In the genomic region with DNA sequence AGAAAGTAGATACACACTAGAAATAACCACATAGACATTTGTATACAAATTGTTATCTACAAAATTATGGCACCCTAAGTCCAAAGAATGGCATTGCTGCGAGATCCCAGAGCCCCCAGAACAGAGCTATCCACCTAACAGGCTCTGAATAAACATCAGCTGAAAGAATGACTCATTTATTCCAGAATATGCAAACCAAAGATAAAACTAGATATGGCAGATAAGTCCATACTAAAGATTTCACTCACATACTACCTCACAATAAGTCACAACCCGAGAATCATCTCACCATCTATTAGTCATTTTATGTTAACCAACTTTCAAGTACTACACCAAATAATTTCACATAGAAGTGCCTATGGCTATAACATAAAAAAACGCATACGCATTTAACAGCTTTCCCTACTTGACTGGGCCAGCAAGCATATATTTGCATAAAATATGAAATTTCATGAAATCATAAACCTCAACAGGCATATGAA, we compare ENCODE assay signal across 8 cellular contexts. TPM values are rescaled to one million over a fixed set of nuclear protein-coding genes. Genes with fewer than 3 reads are reported as not detected.
A peak's percentile ranks its signal among the peaks of the same experiment; 100 is the strongest.
DNase-seq lines count a peak whose midpoint lies in the region; ATAC-seq and FAIRE-seq lines count a peak whose summit lies in the region.

No MANE protein-coding gene starts in this region.

- WGBS in small intestine, 3 donors, result 43 to 55% (median 45%) methylated on average over 4 of the region's 4 CpGs

- H3K27me3 Mint-ChIP-seq in activated naive CD4-positive, alpha-beta T cell treated with anti-CD3 and anti-CD28 coated beads for 36 hours (ENCODE audit: low read depth), result no peaks in the 10 kb centered on the region
- no peaks in the 10 kb centered on the region for H3K27me3 Mint-ChIP-seq in activated naive CD4-positive, alpha-beta T cell treated with anti-CD3 and anti-CD28 coated beads, Interleukin-2, amount 10 ng/mL, durations not matched to agents 7 days and 5 days

- H3K4me3 Mint-ChIP-seq in activated naive CD4-positive, alpha-beta T cell treated with anti-CD3 and anti-CD28 coated beads for 36 hours, result peak overlapping the region; percentile 3
- no peak overlapping the region for H3K4me3 Mint-ChIP-seq in activated naive CD4-positive, alpha-beta T cell treated with anti-CD3 and anti-CD28 coated beads, Interleukin-2, amount 10 ng/mL, durations not matched to agents 7 days and 5 days

- CTCF ChIA-PET in activated naive CD4-positive, alpha-beta T cell treated with anti-CD3 and anti-CD28 coated beads for 36 hours (lab: Charles Lee), result interaction anchor here (1.3 to 1.8 kb wide), 4 partner anchors 8 to 15 kb away, joined by 3 to 5 read pairs (median 4); no protein-coding TSS in a partner anchor
- CTCF ChIA-PET in activated naive CD4-positive, alpha-beta T cell treated with anti-CD3 and anti-CD28 coated beads, Interleukin-2, amount 10 ng/mL, durations not matched to agents 7 days and 5 days (lab: Charles Lee), result interaction anchor here (0.6 to 1.3 kb wide), 4 partner anchors 11 to 1694 kb away, joined by 3 to 4 read pairs (median 3); no protein-coding TSS in a partner anchor

- H3K36me3 Mint-ChIP-seq in activated naive CD4-positive, alpha-beta T cell treated with anti-CD3 and anti-CD28 coated beads for 36 hours (ENCODE audit: low read depth), result peaks cover 36% of the 10 kb centered on the region
- H3K36me3 Mint-ChIP-seq in activated naive CD4-positive, alpha-beta T cell treated with anti-CD3 and anti-CD28 coated beads, Interleukin-2, amount 10 ng/mL, durations not matched to agents 7 days and 5 days, result peaks cover 45% of the 10 kb centered on the region

- H3K4me1 ChIP-seq in adipocyte (ENCODE audit: control insufficient read depth, insufficient read depth, low read length), result peaks cover 21% of the 10 kb centered on the region
- peaks cover 2 to 4% of the 10 kb centered on the region in 2 donors for H3K4me1 ChIP-seq in small intestine (ENCODE audit: control insufficient read depth in 2 of 2, insufficient read depth in 1 of 2, low read depth in 1 of 2, low read length in 1 of 2)

- H3K9me3 Mint-ChIP-seq in activated naive CD4-positive, alpha-beta T cell treated with anti-CD3 and anti-CD28 coated beads for 36 hours, result no peaks in the 10 kb centered on the region
- no peaks in the 10 kb centered on the region for H3K9me3 Mint-ChIP-seq in activated naive CD4-positive, alpha-beta T cell treated with anti-CD3 and anti-CD28 coated beads, Interleukin-2, amount 10 ng/mL, durations not matched to agents 7 days and 5 days

- H3K27ac Mint-ChIP-seq in activated naive CD4-positive, alpha-beta T cell treated with anti-CD3 and anti-CD28 coated beads for 36 hours, result peak overlapping the region; percentile 80
- no peak overlapping the region for H3K27ac Mint-ChIP-seq in activated naive CD4-positive, alpha-beta T cell treated with anti-CD3 and anti-CD28 coated beads, Interleukin-2, amount 10 ng/mL, durations not matched to agents 7 days and 5 days

- FAIRE-seq in small intestine (lab: Jason Lieb, UNC), result no peak

- peaks cover 23% of the 10 kb centered on the region for H3K36me3 ChIP-seq in adipocyte (ENCODE audit: control insufficient read depth, insufficient read depth, low read length, severe bottlenecking)
- no peaks in the 10 kb centered on the region for H3K36me3 ChIP-seq in small intestine (ENCODE audit: control insufficient read depth in 2 of 2, insufficient read depth in 2 of 2, low read length in 2 of 2)

- intact Hi-C loops in activated naive CD4-positive, alpha-beta T cell treated with anti-CD3 and anti-CD28 coated beads for 36 hours (cut with micrococcal nuclease), result loop anchor here (1.0 to 10.0 kb wide), 8 partner anchors 8 to 939 kb away; partner anchors contain the start of gene CGRRF1

- no peak overlapping the region for H3K9ac ChIP-seq in adipocyte (ENCODE audit: low read length)

- peaks cover 81% of the 10 kb centered on the region for H3K4me1 Mint-ChIP-seq in activated naive CD4-positive, alpha-beta T cell treated with anti-CD3 and anti-CD28 coated beads for 36 hours (ENCODE audit: low read depth)
- H3K4me1 Mint-ChIP-seq in activated naive CD4-positive, alpha-beta T cell treated with anti-CD3 and anti-CD28 coated beads, Interleukin-2, amount 10 ng/mL, durations not matched to agents 7 days and 5 days, result peaks cover 51% of the 10 kb centered on the region

- H3K9me3 ChIP-seq in adipocyte (ENCODE audit: control insufficient read depth, low read length) (no peaks in the 10 kb centered on the region), small intestine (ENCODE audit: control insufficient read depth, low read depth) (no peaks in the 10 kb centered on the region)

- H3K27ac ChIP-seq in small intestine (ENCODE audit: low read depth in 1 of 2, low read length in 1 of 2), result no peak overlapping the region

- DNase-seq in activated naive CD4-positive, alpha-beta T cell treated with anti-CD3 and anti-CD28 coated beads for 36 hours, result peak; percentile 16
- DNase-seq in activated naive CD4-positive, alpha-beta T cell treated with anti-CD3 and anti-CD28 coated beads, Interleukin-2, amount 10 ng/mL, durations not matched to agents 7 days and 5 days, result no peak
- DNase-seq in adipocyte (ENCODE audit: low read depth) (peak; percentile 62), small intestine (peak; percentile 25), SHP77 treated with DMSO at 0.1 percent for 48 hours (lab: John Stamatoyannopoulos, UW) (no peak), iPS-NIHi11 (ENCODE audit: low spot score) (no peak)

- H3K27me3 ChIP-seq in adipocyte (replicated peaks; ENCODE audit: control insufficient read depth, insufficient read depth, low read length) (no peaks in the 10 kb centered on the region), small intestine (ENCODE audit: control insufficient read depth in 2 of 2, insufficient read depth in 2 of 2, low read length in 2 of 2) (no peaks in the 10 kb centered on the region)

- no peak overlapping the region for H3K4me3 ChIP-seq in adipocyte (ENCODE audit: low read length)
- no peak overlapping the region for H3K4me3 ChIP-seq in small intestine (ENCODE audit: low read depth in 1 of 2, low read length in 2 of 2)

- ATAC-seq in HG03457 (IDR thresholded peaks at IDR 0.05; ENCODE audit: unreplicated experiment) (peak; percentile 41), GM21447 (IDR thresholded peaks at IDR 0.05; ENCODE audit: unreplicated experiment) (no peak)

RNA-seq across cellular contexts. Expression of gene CNIH1, which starts 5.6 kb away (rescaled TPM):
- 10 to 100 TPM; 68.1 to 78.4 TPM for total RNA-seq in activated naive CD4-positive, alpha-beta T cell treated with anti-CD3 and anti-CD28 coated beads for 36 hours
- polyA plus RNA-seq in small intestine, result 100 to 1,000 TPM in 2 of 3 donors, 10 to 100 TPM in 1; 70.7 to 201 (median 126) TPM

RNA-seq across cellular contexts. Expression of gene CDKN3, which starts 38.7 kb away (rescaled TPM):
- total RNA-seq in activated naive CD4-positive, alpha-beta T cell treated with anti-CD3 and anti-CD28 coated beads for 36 hours, result 100 to 1,000 TPM in 1 of 2 experiments, 10 to 100 TPM in 1; 96.5 to 101 TPM
- polyA plus RNA-seq in small intestine, result 10 to 100 TPM in 2 of 3 donors, 1 to 10 TPM in 1; 2.2 to 56.3 (median 10.1) TPM

RNA-seq across cellular contexts. Expression of gene GMFB, which starts 53.2 kb away (rescaled TPM):
- 10 to 100 TPM; 29.5 to 33.4 TPM for total RNA-seq in activated naive CD4-positive, alpha-beta T cell treated with anti-CD3 and anti-CD28 coated beads for 36 hours
- 10 to 100 TPM; 25.9 to 38.0 (median 29.1) TPM for polyA plus RNA-seq in small intestine

Comparison
In these comparisons a context has a peak if more than half of its experiments do, and no peak if none do; other contexts are left out.
1. DNase-seq: peak in activated naive CD4-positive, alpha-beta T cell treated with anti-CD3 and anti-CD28 coated beads for 36 hours (single experiment), adipocyte (single experiment) and small intestine (single experiment); none in activated naive CD4-positive, alpha-beta T cell treated with anti-CD3 and anti-CD28 coated beads, Interleukin-2, amount 10 ng/mL, durations not matched to agents 7 days and 5 days (single experiment), SHP77 treated with DMSO at 0.1 percent for 48 hours (single experiment) and iPS-NIHi11 (single experiment).